9 cellular contexts compared by ENCODE assay signal in genomic region chr19:41325640-41325946, GRCh38. TPM values are rescaled to one million over a fixed set of nuclear protein-coding genes. Genes with fewer than 3 reads are reported as not detected.
DNase-seq lines count a peak whose midpoint lies in the region; ATAC-seq lines count a peak whose summit lies in the region.
"Had no signal": no experiment of that assay in that cellular context is flagged by ENCODE, and none has a peak within 500 bp of the region (broad histone marks: within the 10 kb centered on the region; RNA-seq: fewer than 3 reads in every experiment).

No MANE protein-coding gene starts in this region.

- peak overlapping the region; percentile 96 for H4K8ac ChIP-seq in mesenchymal stem cell (ENCODE audit: low read length)

- H3K4me1 ChIP-seq in mesenchymal stem cell (ENCODE audit: control insufficient read depth, insufficient read depth, low read depth, low read length), result peaks cover 77% of the 10 kb centered on the region

- peak overlapping the region; percentile 96 to 99 for H2BK12ac ChIP-seq in mesenchymal stem cell (ENCODE audit: low read length in 2 of 2)

- no peak for DNase-seq in activated CD4-positive, alpha-beta T cell treated with anti-CD3 and anti-CD28 coated beads, Interleukin-2, amount 10 ng/mL, durations not matched to agents 24 days and 14 days
- no peak for DNase-seq in activated CD4-positive, alpha-beta T cell treated with anti-CD3 and anti-CD28 coated beads, Interleukin-2, amount 50 U/mL, for 1 hour
- DNase-seq in caudate nucleus (lab: John Stamatoyannopoulos, UW) (peak in 4 of 61 donors; percentile 26 to 60 (median 35)), mesenchymal stem cell (no peak), COLO668 (lab: John Stamatoyannopoulos, UW; ENCODE audit: unreplicated experiment) (no peak), SW 1271 (lab: John Stamatoyannopoulos, UW) (no peak)
- DNase-seq: NCI-H345 had no signal

- peak overlapping the region; percentile 82 for H3K9ac ChIP-seq in mesenchymal stem cell (ENCODE audit: low read length)

- H3K9me3 ChIP-seq in mesenchymal stem cell (ENCODE audit: control insufficient read depth, low read length), result no peaks in the 10 kb centered on the region

- H3K23ac ChIP-seq in mesenchymal stem cell (ENCODE audit: low read length in 2 of 2), result peak overlapping the region in 1 of 2 experiments; percentile 76

- H2AK5ac ChIP-seq in mesenchymal stem cell (ENCODE audit: low read length, severe bottlenecking), result peak overlapping the region; percentile 24

- peaks cover 61% of the 10 kb centered on the region for H3K36me3 Mint-ChIP-seq in activated CD4-positive, alpha-beta T cell treated with anti-CD3 and anti-CD28 coated beads, Interleukin-2, amount 10 ng/mL, durations not matched to agents 24 days and 14 days (ENCODE audit: low read depth)

- peak overlapping the region; percentile 100 for H4K91ac ChIP-seq in mesenchymal stem cell (ENCODE audit: low read length)

- H2BK120ac ChIP-seq in mesenchymal stem cell (ENCODE audit: low read depth, low read length), result peak overlapping the region; percentile 98

- no peak for ATAC-seq in HG02763 (IDR thresholded peaks at IDR 0.05; ENCODE audit: unreplicated experiment)

- peak overlapping the region; percentile 88 to 99 for H3K4ac ChIP-seq in mesenchymal stem cell (ENCODE audit: low read depth in 1 of 2, low read length in 2 of 2)

- H3K79me1 ChIP-seq in mesenchymal stem cell (replicated peaks; ENCODE audit: low read length, poor library complexity, severe bottlenecking), result no peaks in the 10 kb centered on the region

- H3K18ac ChIP-seq in mesenchymal stem cell (ENCODE audit: low read depth in 1 of 2, low read length in 2 of 2), result peak overlapping the region; percentile 97 to 98

- H2BK15ac ChIP-seq in mesenchymal stem cell (ENCODE audit: low read depth, poor library complexity, severe bottlenecking), result peak overlapping the region; percentile 89

- H3K27ac Mint-ChIP-seq in activated CD4-positive, alpha-beta T cell treated with anti-CD3 and anti-CD28 coated beads, Interleukin-2, amount 10 ng/mL, durations not matched to agents 24 days and 14 days, result peak overlapping the region; percentile 81

- H3K27ac ChIP-seq in caudate nucleus (ENCODE audit: low read depth, low read length), result peak overlapping the region; percentile 53
- peak overlapping the region; percentile 98 for H3K27ac ChIP-seq in mesenchymal stem cell (ENCODE audit: low read length, poor library complexity, severe bottlenecking)
- H3K27ac ChIP-seq in temporal lobe (ENCODE audit: low read depth, low read length), result peak overlapping the region; percentile 81

- no peaks in the 10 kb centered on the region for H3K27me3 Mint-ChIP-seq in activated CD4-positive, alpha-beta T cell treated with anti-CD3 and anti-CD28 coated beads, Interleukin-2, amount 10 ng/mL, durations not matched to agents 24 days and 14 days

- no peak overlapping the region for H3K4me3 Mint-ChIP-seq in activated CD4-positive, alpha-beta T cell treated with anti-CD3 and anti-CD28 coated beads, Interleukin-2, amount 10 ng/mL, durations not matched to agents 24 days and 14 days

- peak overlapping the region; percentile 45 for H3K4me2 ChIP-seq in mesenchymal stem cell (ENCODE audit: low read length, poor library complexity, severe bottlenecking)

- peaks cover 54% of the 10 kb centered on the region for H3K4me1 Mint-ChIP-seq in activated CD4-positive, alpha-beta T cell treated with anti-CD3 and anti-CD28 coated beads, Interleukin-2, amount 10 ng/mL, durations not matched to agents 24 days and 14 days

- H2BK5ac ChIP-seq in mesenchymal stem cell (ENCODE audit: low read depth, low read length, poor library complexity, severe bottlenecking), result peak overlapping the region; percentile 92

- WGBS in mesenchymal stem cell, result 6% methylated on average over 10 of the region's 10 CpGs

- H3K9me3 Mint-ChIP-seq in activated CD4-positive, alpha-beta T cell treated with anti-CD3 and anti-CD28 coated beads, Interleukin-2, amount 10 ng/mL, durations not matched to agents 24 days and 14 days, result no peaks in the 10 kb centered on the region

- no peaks in the 10 kb centered on the region for H3K27me3 ChIP-seq in mesenchymal stem cell (ENCODE audit: control insufficient read depth in 1 of 2, insufficient read depth in 1 of 2, low read length in 2 of 2)

- no peak overlapping the region for H3K4me3 ChIP-seq in mesenchymal stem cell (ENCODE audit: insufficient read depth in 1 of 2, low read depth in 1 of 2, low read length in 2 of 2)

- H3K14ac ChIP-seq in mesenchymal stem cell (ENCODE audit: low read length in 2 of 2), result peak overlapping the region; percentile 44 to 62

- peaks cover 32 to 41% of the 10 kb centered on the region in 2 experiments for H3K36me3 ChIP-seq in mesenchymal stem cell (ENCODE audit: control insufficient read depth in 1 of 2, insufficient read depth in 2 of 2, low read depth in 1 of 2, low read length in 2 of 2)

- intact Hi-C loops in activated CD4-positive, alpha-beta T cell treated with anti-CD3 and anti-CD28 coated beads, Interleukin-2, amount 10 ng/mL, durations not matched to agents 24 days and 14 days (cut with micrococcal nuclease), result no loop called here

- H2AFZ ChIP-seq in mesenchymal stem cell (ENCODE audit: low read depth, low read length), result no peak overlapping the region

RNA-seq across cellular contexts. Expression of gene CCDC97, which starts 15.6 kb away (rescaled TPM):
- total RNA-seq in activated CD4-positive, alpha-beta T cell treated with anti-CD3 and anti-CD28 coated beads, Interleukin-2, amount 10 ng/mL, durations not matched to agents 24 days and 14 days, result 30.4 and 30.7 TPM in 2 replicates
- polyA plus RNA-seq in mesenchymal stem cell (2013, experiment 1 of 2), result 15.9 TPM
- polyA plus RNA-seq in mesenchymal stem cell (2013, experiment 2 of 2), result 16.0 TPM
- total RNA-seq in temporal lobe, result 6.4 TPM

RNA-seq across cellular contexts. Expression of gene TGFB1, which starts 28.1 kb away (rescaled TPM):
- 125 and 127 TPM in 2 replicates for total RNA-seq in activated CD4-positive, alpha-beta T cell treated with anti-CD3 and anti-CD28 coated beads, Interleukin-2, amount 10 ng/mL, durations not matched to agents 24 days and 14 days
- 208 TPM for polyA plus RNA-seq in mesenchymal stem cell (2013, experiment 1 of 2)
- 203 TPM for polyA plus RNA-seq in mesenchymal stem cell (2013, experiment 2 of 2)
- 2.7 TPM for total RNA-seq in temporal lobe

RNA-seq across cellular contexts. Expression of gene B9D2, which starts 38.4 kb away (rescaled TPM):
- 6.3 and 8.6 TPM in 2 replicates for total RNA-seq in activated CD4-positive, alpha-beta T cell treated with anti-CD3 and anti-CD28 coated beads, Interleukin-2, amount 10 ng/mL, durations not matched to agents 24 days and 14 days
- 4.2 TPM for polyA plus RNA-seq in mesenchymal stem cell (2013, experiment 1 of 2)
- 4.5 TPM for polyA plus RNA-seq in mesenchymal stem cell (2013, experiment 2 of 2)
- 2.2 TPM for total RNA-seq in temporal lobe

RNA-seq across cellular contexts. Expression of gene TMEM91, which starts 50.7 kb away (rescaled TPM):
- 4.2 and 5.8 TPM in 2 replicates for total RNA-seq in activated CD4-positive, alpha-beta T cell treated with anti-CD3 and anti-CD28 coated beads, Interleukin-2, amount 10 ng/mL, durations not matched to agents 24 days and 14 days
- 6.4 TPM for polyA plus RNA-seq in mesenchymal stem cell (2013, experiment 1 of 2)
- polyA plus RNA-seq in mesenchymal stem cell (2013, experiment 2 of 2), result 6.8 TPM
- total RNA-seq in temporal lobe, result 4.2 TPM

Comparison
In these comparisons a context has a peak if more than half of its experiments do, and no peak if none do; other contexts are left out.
1. RNA of gene TGFB1, which starts 28.1 kb away (total RNA-seq): 125 to 127 TPM in activated CD4-positive, alpha-beta T cell treated with anti-CD3 and anti-CD28 coated beads, Interleukin-2, amount 10 ng/mL, durations not matched to agents 24 days and 14 days; 2.7 TPM in temporal lobe (single experiment); every median in the first group is over 10 times any median in the second.
2. Peak in every context shown above with its lines, with median percentiles within 50 percentile points of each other: H3K27ac ChIP-seq.